20 cellular contexts compared by ENCODE assay signal in genomic region chr10:2392145-2392812, GRCh38.
DNase-seq lines count a peak whose midpoint lies in the region; ATAC-seq and TF ChIP-seq lines count a peak whose summit lies in the region.
"Had no signal": no experiment of that assay in that cellular context is flagged by ENCODE, and none has a peak within 500 bp of the region (broad histone marks: within the 10 kb centered on the region; RNA-seq: fewer than 3 reads in every experiment).

No MANE protein-coding gene starts in this region.

- H3K4me3 Mint-ChIP-seq in activated naive CD8-positive, alpha-beta T cell treated with anti-CD3 and anti-CD28 coated beads, Interleukin-2, amount 50 U/mL, for 24 hours = no peak overlapping the region
- H3K4me3 Mint-ChIP-seq: activated CD4-positive, alpha-beta T cell treated with anti-CD3 and anti-CD28 coated beads for 36 hours; activated CD8-positive, alpha-beta memory T cell treated with anti-CD3 and anti-CD28 coated beads, Interleukin-2, amount 10 ng/mL, durations not matched to agents 7 days and 5 days; activated naive CD8-positive, alpha-beta T cell; CD8-positive, alpha-beta T cell; nephron progenitor cell; stimulated activated naive B cell treated with anti-CD40 and anti-IgM and Interleukin-4, amounts not matched to agents 10 μg/mL and 1 μg/mL and 100 μg/mL, for 72 hours; T-cell had no signal

- no peaks in the 10 kb centered on the region for H3K9me3 Mint-ChIP-seq in activated naive CD8-positive, alpha-beta T cell treated with anti-CD3 and anti-CD28 coated beads, Interleukin-2, amount 50 U/mL, for 24 hours
- H3K9me3 Mint-ChIP-seq: CD8-positive, alpha-beta T cell; nephron progenitor cell; stimulated activated naive B cell treated with anti-CD40 and anti-IgM and Interleukin-4, amounts not matched to agents 10 μg/mL and 1 μg/mL and 100 μg/mL, for 72 hours had no signal

- no peak for ATAC-seq in sciatic nerve
- ATAC-seq in activated naive CD8-positive, alpha-beta T cell treated with anti-CD3 and anti-CD28 coated beads, Interleukin-2, amount 50 U/mL, for 24 hours = no peak
- no peak for ATAC-seq in GM21381 (IDR thresholded peaks at IDR 0.05; ENCODE audit: unreplicated experiment)
- ATAC-seq: activated CD4-positive, alpha-beta T cell treated with anti-CD3 and anti-CD28 coated beads for 36 hours; activated CD8-positive, alpha-beta memory T cell treated with anti-CD3 and anti-CD28 coated beads, Interleukin-2, amount 10 ng/mL, durations not matched to agents 7 days and 5 days; CD8-positive, alpha-beta T cell; left lung; stimulated activated naive B cell treated with anti-CD40 and anti-IgM and Interleukin-4, amounts not matched to agents 10 μg/mL and 1 μg/mL and 100 μg/mL, for 72 hours; T-cell had no signal

- DNase-seq in AG08396 (ENCODE audit: low spot score) (peak; percentile 26), GM20000 (ENCODE audit: low spot score) (peak; percentile 31), NCI-H748 (lab: John Stamatoyannopoulos, UW; ENCODE audit: unreplicated experiment) (peak; percentile 84), left kidney (ENCODE audit: low read depth, low spot score) (peak; percentile 32), sciatic nerve (ENCODE audit: low spot score) (no peak)
- DNase-seq in activated naive CD8-positive, alpha-beta T cell treated with anti-CD3 and anti-CD28 coated beads, Interleukin-2, amount 50 U/mL, for 24 hours = no peak
- DNase-seq: activated CD4-positive, alpha-beta T cell treated with anti-CD3 and anti-CD28 coated beads for 36 hours; activated CD8-positive, alpha-beta memory T cell treated with anti-CD3 and anti-CD28 coated beads, Interleukin-2, amount 10 ng/mL, durations not matched to agents 7 days and 5 days; CD8-positive, alpha-beta T cell; DND-41; effector memory CD4-positive, alpha-beta T cell; left lung; NCI-H510A treated with DMSO at 0.1 percent for 48 hours; nephron progenitor cell; Right ventricle myocardium superior; stimulated activated naive B cell treated with anti-CD40 and anti-IgM and Interleukin-4, amounts not matched to agents 10 μg/mL and 1 μg/mL and 100 μg/mL, for 72 hours; T-cell; testis had no signal

- intact Hi-C loops in sciatic nerve (cut with DNase I) = no loop called here

- TF ChIP-seq CTCF in GM20000 (IDR thresholded peaks at IDR 0.05; ENCODE audit: extremely low read depth, missing control alignments) = no peak

- H3K36me3 Mint-ChIP-seq in activated naive CD8-positive, alpha-beta T cell treated with anti-CD3 and anti-CD28 coated beads, Interleukin-2, amount 50 U/mL, for 24 hours (ENCODE audit: low read depth) = no peaks in the 10 kb centered on the region
- H3K36me3 Mint-ChIP-seq: activated CD8-positive, alpha-beta memory T cell treated with anti-CD3 and anti-CD28 coated beads, Interleukin-2, amount 10 ng/mL, durations not matched to agents 7 days and 5 days; activated naive CD8-positive, alpha-beta T cell; CD8-positive, alpha-beta T cell; stimulated activated naive B cell treated with anti-CD40 and anti-IgM and Interleukin-4, amounts not matched to agents 10 μg/mL and 1 μg/mL and 100 μg/mL, for 72 hours; T-cell had no signal

- no peaks in the 10 kb centered on the region for H3K4me1 Mint-ChIP-seq in activated naive CD8-positive, alpha-beta T cell treated with anti-CD3 and anti-CD28 coated beads, Interleukin-2, amount 50 U/mL, for 24 hours
- H3K4me1 Mint-ChIP-seq: activated CD4-positive, alpha-beta T cell treated with anti-CD3 and anti-CD28 coated beads for 36 hours; activated CD8-positive, alpha-beta memory T cell treated with anti-CD3 and anti-CD28 coated beads, Interleukin-2, amount 10 ng/mL, durations not matched to agents 7 days and 5 days; nephron progenitor cell; stimulated activated naive B cell treated with anti-CD40 and anti-IgM and Interleukin-4, amounts not matched to agents 10 μg/mL and 1 μg/mL and 100 μg/mL, for 72 hours; T-cell had no signal

- no peak overlapping the region for H3K27ac Mint-ChIP-seq in activated naive CD8-positive, alpha-beta T cell treated with anti-CD3 and anti-CD28 coated beads, Interleukin-2, amount 50 U/mL, for 24 hours
- H3K27ac Mint-ChIP-seq: activated CD4-positive, alpha-beta T cell treated with anti-CD3 and anti-CD28 coated beads for 36 hours; activated CD8-positive, alpha-beta memory T cell treated with anti-CD3 and anti-CD28 coated beads, Interleukin-2, amount 10 ng/mL, durations not matched to agents 7 days and 5 days; activated naive CD8-positive, alpha-beta T cell; CD8-positive, alpha-beta T cell; nephron progenitor cell; stimulated activated naive B cell treated with anti-CD40 and anti-IgM and Interleukin-4, amounts not matched to agents 10 μg/mL and 1 μg/mL and 100 μg/mL, for 72 hours; T-cell had no signal

- peaks cover 2% of the 10 kb centered on the region for H3K27me3 Mint-ChIP-seq in activated naive CD8-positive, alpha-beta T cell treated with anti-CD3 and anti-CD28 coated beads, Interleukin-2, amount 50 U/mL, for 24 hours
- H3K27me3 Mint-ChIP-seq: activated CD8-positive, alpha-beta memory T cell treated with anti-CD3 and anti-CD28 coated beads, Interleukin-2, amount 10 ng/mL, durations not matched to agents 7 days and 5 days had no signal

Comparison
In these comparisons a context has a peak if more than half of its experiments do, and no peak if none do; other contexts are left out.
1. DNase-seq: peak in AG08396 (single experiment), GM20000 (single experiment), NCI-H748 (single experiment) and left kidney (single experiment); none in sciatic nerve (single experiment) and activated naive CD8-positive, alpha-beta T cell treated with anti-CD3 and anti-CD28 coated beads, Interleukin-2, amount 50 U/mL, for 24 hours (single experiment).